In the genomic region with DNA sequence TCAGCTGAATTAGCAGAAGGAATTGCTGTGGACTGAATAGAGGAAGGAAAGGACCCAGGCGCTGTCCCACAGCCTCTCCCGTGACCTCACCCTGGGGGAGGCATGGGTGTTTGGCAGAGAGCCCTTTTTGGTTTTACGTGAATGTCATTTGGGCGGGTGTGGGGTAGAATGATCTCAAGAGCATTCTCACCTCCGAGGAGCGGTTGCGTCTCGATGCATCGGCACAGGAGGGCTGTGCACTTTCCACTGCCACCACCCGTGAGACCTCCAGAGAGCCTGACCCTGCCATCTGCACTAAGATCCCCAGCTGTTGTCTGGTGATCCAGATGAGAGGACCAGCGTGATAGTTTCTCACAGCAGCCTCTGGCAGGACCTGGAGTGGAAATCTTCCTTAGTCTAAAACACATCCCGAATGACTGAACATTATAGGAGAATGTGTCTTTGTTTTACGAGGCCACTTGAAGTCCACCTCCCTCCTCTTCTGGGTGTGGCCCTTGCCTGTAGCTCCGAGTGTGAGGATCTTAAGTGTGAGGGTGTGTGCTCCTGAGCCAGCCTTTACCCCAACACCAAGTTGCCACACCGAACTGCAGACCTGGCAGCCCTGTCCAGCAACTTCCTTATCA, we compare ENCODE assay signal across 10 cellular contexts. TPM values are rescaled to one million over a fixed set of nuclear protein-coding genes. Genes with fewer than 3 reads are reported as not detected.
A peak's percentile ranks its signal among the peaks of the same experiment; 100 is the strongest.
DNase-seq lines count a peak whose midpoint lies in the region; ATAC-seq and TF ChIP-seq lines count a peak whose summit lies in the region.
"Had no signal": no experiment of that assay in that cellular context is flagged by ENCODE, and none has a peak within 500 bp of the region (broad histone marks: within the 10 kb centered on the region; RNA-seq: fewer than 3 reads in every experiment).

No MANE protein-coding gene starts in this region.

- H3K4ac ChIP-seq in trophoblast cell (ENCODE audit: low read depth, low read length), result peak overlapping the region; percentile 80

- peaks cover 12% of the 10 kb centered on the region for H3K4me1 ChIP-seq in CD8-positive, alpha-beta memory T cell (ENCODE audit: insufficient read depth, low read length)
- H3K4me1 ChIP-seq in PC-3 (ENCODE audit: insufficient read depth, low read length) (peaks cover 13% of the 10 kb centered on the region), trophoblast cell (ENCODE audit: control insufficient read depth in 1 of 2, insufficient read depth in 2 of 2, low read length in 2 of 2) (peaks cover 2 to 3% of the 10 kb centered on the region in 2 experiments)

- H3K9me3 ChIP-seq in CD8-positive, alpha-beta memory T cell (ENCODE audit: low read length), result no peaks in the 10 kb centered on the region
- no peaks in the 10 kb centered on the region for H3K9me3 ChIP-seq in PC-3 (ENCODE audit: low read length)
- peaks cover 4% of the 10 kb centered on the region for H3K9me3 ChIP-seq in trophoblast cell (ENCODE audit: insufficient read depth, low read depth, low read length)
- H3K9me3 ChIP-seq: MG63 had no signal

- no peak for DNase-seq in CD8-positive, alpha-beta memory T cell
- DNase-seq in PC-3 (peak; percentile 25), glutamatergic neuron (peak; percentile 50), trophoblast cell (no peak), NCI-H187 treated with DMSO at 0.1 percent for 48 hours (lab: John Stamatoyannopoulos, UW) (no peak), HEK293T (ENCODE audit: extremely low spot score) (no peak)
- DNase-seq: MG63, RPMI8226 had no signal

- no peak overlapping the region for H4K8ac ChIP-seq in trophoblast cell (ENCODE audit: low read depth, low read length)

- H3K18ac ChIP-seq in trophoblast cell (ENCODE audit: low read length), result peak overlapping the region; percentile 72

- H3K27me3 Mint-ChIP-seq in CD8-positive, alpha-beta memory T cell, result no peaks in the 10 kb centered on the region
- no peaks in the 10 kb centered on the region for H3K27me3 Mint-ChIP-seq in glutamatergic neuron (ENCODE audit: unreplicated experiment)

- peaks cover 98% of the 10 kb centered on the region for H3K79me2 ChIP-seq in PC-3 (ENCODE audit: low read length)
- peaks cover 36% of the 10 kb centered on the region for H3K79me2 ChIP-seq in trophoblast cell (ENCODE audit: control insufficient read depth, insufficient read depth, low read length, poor library complexity)

- no peaks in the 10 kb centered on the region for H3K36me3 ChIP-seq in CD8-positive, alpha-beta memory T cell (ENCODE audit: insufficient read depth, low read length)
- H3K36me3 ChIP-seq in PC-3 (ENCODE audit: low read depth, low read length), result no peaks in the 10 kb centered on the region
- H3K36me3 ChIP-seq in trophoblast cell (ENCODE audit: control insufficient read depth in 1 of 2, insufficient read depth in 2 of 2, low read length in 2 of 2), result peaks cover 2 to 4% of the 10 kb centered on the region in 2 experiments

- H4K20me1 ChIP-seq in PC-3 (ENCODE audit: low read length), result peaks cover 62% of the 10 kb centered on the region

- no peak overlapping the region for H3K14ac ChIP-seq in trophoblast cell (ENCODE audit: low read length)

- H3K9me3 Mint-ChIP-seq in CD8-positive, alpha-beta memory T cell, result no peaks in the 10 kb centered on the region
- no peaks in the 10 kb centered on the region for H3K9me3 Mint-ChIP-seq in glutamatergic neuron (ENCODE audit: unreplicated experiment)

- H3K9ac ChIP-seq in PC-3 (ENCODE audit: low read length) (no peak overlapping the region), trophoblast cell (ENCODE audit: low read length) (no peak overlapping the region)

- no peaks in the 10 kb centered on the region for H3K9me2 ChIP-seq in PC-3 (replicated peaks; ENCODE audit: low read length)

- no peak overlapping the region for H3K4me3 ChIP-seq in CD8-positive, alpha-beta memory T cell (ENCODE audit: low read length)
- H3K4me3 ChIP-seq in PC-3 (ENCODE audit: low read length) (no peak overlapping the region), trophoblast cell (ENCODE audit: low read depth, low read length) (no peak overlapping the region)
- H3K4me3 ChIP-seq: MG63 had no signal

- H2BK12ac ChIP-seq in trophoblast cell (ENCODE audit: low read length), result no peak overlapping the region

- H4K91ac ChIP-seq in trophoblast cell (ENCODE audit: low read depth, low read length), result no peak overlapping the region

- H4K12ac ChIP-seq in trophoblast cell (ENCODE audit: low read depth, low read length), result peak overlapping the region; percentile 81

- H3K27ac Mint-ChIP-seq in CD8-positive, alpha-beta memory T cell, result peak overlapping the region in 5 of 8 donors; percentile 19 to 66 (median 43)
- peak overlapping the region; percentile 87 for H3K27ac Mint-ChIP-seq in glutamatergic neuron (ENCODE audit: unreplicated experiment)

- H3K4me3 Mint-ChIP-seq in CD8-positive, alpha-beta memory T cell, result peak overlapping the region in 1 of 7 donors; percentile 12
- H3K4me3 Mint-ChIP-seq in glutamatergic neuron (ENCODE audit: unreplicated experiment), result peak overlapping the region; percentile 39

- H2AK5ac ChIP-seq in trophoblast cell (ENCODE audit: low read length), result no peak overlapping the region

- TF ChIP-seq CTCF in PC-3 (conservative IDR thresholded peaks at IDR 0.05; ENCODE audit: low read depth, low read length) (no peak), glutamatergic neuron (IDR thresholded peaks at IDR 0.05; ENCODE audit: partially characterized antibody, unreplicated experiment) (no peak)

- POLR2A ChIA-PET in CD8-positive, alpha-beta memory T cell (lab: Charles Lee), result no interaction called here
- POLR2A ChIA-PET in PC-3 (lab: Charles Lee; ENCODE audit: unreplicated experiment) (no interaction called here), HEK293T (lab: Yijun Ruan, JAX) (interaction anchor here (1.0 kb wide), 2 partner anchors 23 to 30 kb away, joined by 3 to 6 read pairs; partner anchors contain the start of gene FOXK2)

- H3K4me1 Mint-ChIP-seq in CD8-positive, alpha-beta memory T cell, result peaks cover 35 to 67% (median 48%) of the 10 kb centered on the region in 3 donors
- peaks cover 42% of the 10 kb centered on the region for H3K4me1 Mint-ChIP-seq in glutamatergic neuron (ENCODE audit: low read depth, unreplicated experiment)

- H3K27ac ChIP-seq in CD8-positive, alpha-beta memory T cell (ENCODE audit: low read depth, low read length), result peak overlapping the region; percentile 32
- peak overlapping the region; percentile 22; the same call in 1 of the 2 replicates for H3K27ac ChIP-seq in PC-3 (ENCODE audit: low read length)
- no peak overlapping the region for H3K27ac ChIP-seq in trophoblast cell (ENCODE audit: low read depth, low read length)

- H3K36me3 Mint-ChIP-seq in CD8-positive, alpha-beta memory T cell, result peaks cover 0 to 1% (median 0%) of the 10 kb centered on the region in 3 donors
- no peaks in the 10 kb centered on the region for H3K36me3 Mint-ChIP-seq in glutamatergic neuron (ENCODE audit: unreplicated experiment)

- peak overlapping the region; percentile 35 for H3K4me2 ChIP-seq in PC-3 (ENCODE audit: low read length)
- H3K4me2 ChIP-seq in trophoblast cell (ENCODE audit: low read length), result no peak overlapping the region

- no TSS peak for BruUV-seq in PC-3 (replicated peaks; lab: Mats Ljungman, UMichigan)

- H3F3A ChIP-seq in PC-3 (ENCODE audit: low read length, unreplicated experiment), result no peaks in the 10 kb centered on the region

- no peak overlapping the region for H3K23ac ChIP-seq in trophoblast cell (ENCODE audit: low read length)

- CTCF ChIA-PET in CD8-positive, alpha-beta memory T cell (lab: Charles Lee), result interaction anchor here (1.2 kb wide), 1 partner anchor 518 kb away, joined by 3 read pairs; no protein-coding TSS in a partner anchor
- CTCF ChIA-PET in PC-3 (lab: Charles Lee) (no interaction called here), HEK293T (lab: Yijun Ruan, JAX) (interaction anchor here (0.9 to 1.2 kb wide), 2 partner anchors 22 to 29 kb away, joined by 3 read pairs; partner anchors contain the start of gene FOXK2)

- intact Hi-C loops in PC-3 (cut with micrococcal nuclease), result loop anchor here (2.0 kb wide), 2 partner anchors 16 to 54 kb away; no protein-coding TSS in a partner anchor

- H3K79me1 ChIP-seq in trophoblast cell (ENCODE audit: low read length), result no peaks in the 10 kb centered on the region

- no CpG with 5 or more reads among the region's 15 CpGs for WGBS in trophoblast cell (ENCODE audit: extremely low coverage, insufficient coverage, insufficient read length)

- no peaks in the 10 kb centered on the region for H3K27me3 ChIP-seq in CD8-positive, alpha-beta memory T cell (ENCODE audit: insufficient read depth, low read length, poor library complexity, severe bottlenecking)
- no peaks in the 10 kb centered on the region for H3K27me3 ChIP-seq in PC-3 (ENCODE audit: low read length)
- no peaks in the 10 kb centered on the region for H3K27me3 ChIP-seq in trophoblast cell (ENCODE audit: insufficient read depth, low read length)
- H3K27me3 ChIP-seq: MG63 had no signal

- H2BK120ac ChIP-seq in trophoblast cell (ENCODE audit: insufficient read depth, low read length, poor library complexity), result no peak overlapping the region

- H2BK5ac ChIP-seq in trophoblast cell (ENCODE audit: low read depth, low read length, poor library complexity), result no peak overlapping the region

- H2AFZ ChIP-seq in PC-3 (ENCODE audit: low read length), result no peak overlapping the region
- H2AFZ ChIP-seq in trophoblast cell (ENCODE audit: insufficient read depth, low read length, poor library complexity), result no peak overlapping the region

- peak; percentile 65 for ATAC-seq in PC-3
- ATAC-seq in HG03025 (IDR thresholded peaks at IDR 0.05; ENCODE audit: low FRiP score, unreplicated experiment), result no peak
- no peak for ATAC-seq in GM19397 (IDR thresholded peaks at IDR 0.05; ENCODE audit: unreplicated experiment)

TF ChIP-seq in HEK293T, 16 proteins besides CTCF, POLR2A, EP300 and RAD21:
- TF ChIP-seq, protein P1, sequence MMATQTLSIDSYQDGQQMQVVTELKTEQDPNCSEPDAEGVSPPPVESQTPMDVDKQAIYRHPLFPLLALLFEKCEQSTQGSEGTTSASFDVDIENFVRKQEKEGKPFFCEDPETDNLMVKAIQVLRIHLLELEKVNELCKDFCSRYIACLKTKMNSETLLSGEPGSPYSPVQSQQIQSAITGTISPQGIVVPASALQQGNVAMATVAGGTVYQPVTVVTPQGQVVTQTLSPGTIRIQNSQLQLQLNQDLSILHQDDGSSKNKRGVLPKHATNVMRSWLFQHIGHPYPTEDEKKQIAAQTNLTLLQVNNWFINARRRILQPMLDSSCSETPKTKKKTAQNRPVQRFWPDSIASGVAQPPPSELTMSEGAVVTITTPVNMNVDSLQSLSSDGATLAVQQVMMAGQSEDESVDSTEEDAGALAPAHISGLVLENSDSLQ (IDR thresholded peaks at IDR 0.05), result no peak

RNA-seq across cellular contexts. Expression of gene FOXK2, which starts 29.3 kb away (rescaled TPM):
- total RNA-seq in CD8-positive, alpha-beta memory T cell, result 10 to 100 TPM; 63.9 to 71.2 TPM
- polyA plus RNA-seq in CD8-positive, alpha-beta memory T cell, result 8.2 TPM
- total RNA-seq in PC-3 (2014; rRNA removed) (60.5 and 71.0 TPM in 2 replicates), glutamatergic neuron (ENCODE audit: unreplicated experiment) (95.7 TPM)
- polyA plus RNA-seq in trophoblast cell (2013), result 68.4 and 69.0 TPM in 2 replicates

Comparison
In these comparisons a context has a peak if more than half of its experiments do, and no peak if none do; other contexts are left out.
1. DNase-seq: peak in PC-3 (single experiment) and glutamatergic neuron (single experiment); none in CD8-positive, alpha-beta memory T cell (0 of 5), trophoblast cell (0 of 2), NCI-H187 treated with DMSO at 0.1 percent for 48 hours (single experiment) and HEK293T (single experiment).